ENCODE assay signal across 7 cellular contexts in the genomic region with DNA sequence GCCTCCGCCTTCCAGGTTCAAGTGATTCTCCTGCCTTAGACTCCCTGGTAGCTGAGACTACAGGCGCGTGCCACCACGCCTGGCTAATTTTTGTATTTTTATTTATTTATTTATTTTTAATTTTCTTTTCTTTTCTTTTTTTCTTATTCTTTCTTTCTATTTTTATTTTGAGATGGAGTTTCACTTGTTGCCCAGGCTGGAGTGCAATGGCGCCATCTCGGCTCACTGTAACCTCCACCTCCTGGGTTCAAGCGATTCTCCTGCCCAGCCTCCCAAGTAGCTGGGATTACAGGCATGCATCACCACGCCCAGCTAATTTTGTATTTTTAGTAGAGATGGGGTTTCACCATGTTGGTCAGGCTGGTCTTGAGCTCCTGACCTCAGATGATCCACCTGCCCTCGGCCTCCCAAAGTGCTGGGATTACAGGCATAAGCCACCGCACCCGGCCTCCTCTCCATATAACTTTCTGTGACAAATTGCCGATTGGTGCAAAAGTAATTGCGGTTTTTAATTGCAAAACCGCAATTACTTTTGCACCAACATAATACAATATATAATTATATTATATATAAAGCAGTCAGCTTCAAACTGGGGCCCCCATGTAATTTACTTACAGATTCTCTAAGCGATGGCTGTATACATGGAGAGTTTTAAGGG. TPM values are rescaled to one million over a fixed set of nuclear protein-coding genes. Genes with fewer than 3 reads are reported as not detected.
DNase-seq lines count a peak whose midpoint lies in the region; ATAC-seq and TF ChIP-seq lines count a peak whose summit lies in the region.
"Not testable (repeated sequence)": the region's sequence is repeated elsewhere in the genome, so short reads cannot be mapped to it uniquely, and the experiment has no call there.

No MANE protein-coding gene starts in this region.

- peak overlapping the region; percentile 22 for H3K27ac Mint-ChIP-seq in Calu3 (ENCODE audit: unreplicated experiment)
- not testable (repeated sequence) for H3K27ac Mint-ChIP-seq in HFFc6; WTC11; activated naive CD8-positive, alpha-beta T cell
- H3K27ac Mint-ChIP-seq in chondrocyte (ENCODE audit: unreplicated experiment): peak overlapping the region; percentile 54
- peak overlapping the region in 1 of 2 donors; percentile 38 for H3K27ac Mint-ChIP-seq in natural killer cell
- peak overlapping the region in 1 of 2 donors; percentile 89 for H3K27ac Mint-ChIP-seq in stimulated activated naive CD8-positive, alpha-beta T cell treated with anti-CD3 and anti-CD28 coated beads, Interleukin-15, amount 100 ng/mL, for 72 hours

- not testable (repeated sequence) for TF ChIP-seq CTCF in Calu3 (IDR thresholded peaks at IDR 0.05; ENCODE audit: unreplicated experiment); HFFc6 (IDR thresholded peaks at IDR 0.05); WTC11 (IDR thresholded peaks at IDR 0.05); chondrocyte (IDR thresholded peaks at IDR 0.05); natural killer cell (IDR thresholded peaks at IDR 0.05)

- not testable (repeated sequence) for DNase-seq in Calu3; HFFc6; WTC11 (ENCODE audit: low spot score); chondrocyte (ENCODE audit: low spot score); natural killer cell; stimulated activated naive CD8-positive, alpha-beta T cell treated with anti-CD3 and anti-CD28 coated beads, Interleukin-15, amount 100 ng/mL, for 72 hours

- intact Hi-C loops in Calu3 (cut with micrococcal nuclease; ENCODE audit: unreplicated experiment); natural killer cell (cut with micrococcal nuclease): not testable (repeated sequence)

- not testable (repeated sequence) for H3K4me3 Mint-ChIP-seq in Calu3 (ENCODE audit: low read depth, unreplicated experiment); chondrocyte (ENCODE audit: unreplicated experiment)
- H3K4me3 Mint-ChIP-seq in HFFc6: peak overlapping the region; percentile 45; the same call in 1 of the 2 replicates
- peak overlapping the region; percentile 16; the same call in 1 of the 2 replicates for H3K4me3 Mint-ChIP-seq in WTC11
- H3K4me3 Mint-ChIP-seq in activated naive CD8-positive, alpha-beta T cell: peak overlapping the region; percentile 20
- peak overlapping the region; percentile 45 for H3K4me3 Mint-ChIP-seq in natural killer cell
- H3K4me3 Mint-ChIP-seq in stimulated activated naive CD8-positive, alpha-beta T cell treated with anti-CD3 and anti-CD28 coated beads, Interleukin-15, amount 100 ng/mL, for 72 hours: peak overlapping the region; percentile 56 to 68

- not testable (repeated sequence) for H3K9me3 Mint-ChIP-seq in Calu3 (ENCODE audit: low read depth, unreplicated experiment); HFFc6; WTC11; activated naive CD8-positive, alpha-beta T cell (ENCODE audit: low read depth); chondrocyte (ENCODE audit: low read depth); natural killer cell; stimulated activated naive CD8-positive, alpha-beta T cell treated with anti-CD3 and anti-CD28 coated beads, Interleukin-15, amount 100 ng/mL, for 72 hours

- H3K4me1 Mint-ChIP-seq in Calu3 (ENCODE audit: low read depth, unreplicated experiment); HFFc6 (ENCODE audit: low read depth); WTC11; chondrocyte (ENCODE audit: low read depth); natural killer cell; stimulated activated naive CD8-positive, alpha-beta T cell treated with anti-CD3 and anti-CD28 coated beads, Interleukin-15, amount 100 ng/mL, for 72 hours: not testable (repeated sequence)
- H3K4me1 Mint-ChIP-seq in activated naive CD8-positive, alpha-beta T cell (ENCODE audit: low read depth): peaks cover 17% of the 10 kb centered on the region

- H3K36me3 Mint-ChIP-seq in Calu3 (ENCODE audit: insufficient read depth, unreplicated experiment); HFFc6 (ENCODE audit: low read depth); WTC11; activated naive CD8-positive, alpha-beta T cell; chondrocyte (ENCODE audit: low read depth); natural killer cell: not testable (repeated sequence)

- not testable (repeated sequence) for BruUV-seq in Calu3 (replicated peaks; lab: Mats Ljungman, UMichigan)

- CTCF ChIA-PET in Calu3 (lab: Charles Lee): interaction anchor here (0.6 kb wide), 1 partner anchor 1206 kb away, joined by 5 read pairs; no protein-coding TSS in a partner anchor
- CTCF ChIA-PET in WTC11 (lab: Charles Lee): interaction anchor here (1.6 kb wide), 1 partner anchor 162 kb away, joined by 4 read pairs; no protein-coding TSS in a partner anchor

- ATAC-seq in WTC11; natural killer cell; stimulated activated naive CD8-positive, alpha-beta T cell treated with anti-CD3 and anti-CD28 coated beads, Interleukin-15, amount 100 ng/mL, for 72 hours: not testable (repeated sequence)

- POLR2A ChIA-PET in WTC11 (lab: Charles Lee): not testable (repeated sequence)

- not testable (repeated sequence) for H3K27me3 Mint-ChIP-seq in Calu3 (ENCODE audit: unreplicated experiment); HFFc6 (ENCODE audit: insufficient read depth); WTC11 (ENCODE audit: low read depth); activated naive CD8-positive, alpha-beta T cell; chondrocyte (ENCODE audit: low read depth); natural killer cell (ENCODE audit: low read depth in 2 of 2); stimulated activated naive CD8-positive, alpha-beta T cell treated with anti-CD3 and anti-CD28 coated beads, Interleukin-15, amount 100 ng/mL, for 72 hours

TF ChIP-seq in WTC11, 78 proteins besides CTCF, POLR2A, EP300 and RAD21:
- TF ChIP-seq HMGA2 (CRISPR knock-in tag; IDR thresholded peaks at IDR 0.05): peak; percentile 22; the same call in 1 of the 2 replicates
TF ChIP-seq in WTC11: peak in this region for 1; not testable (repeated sequence) for 77.

RNA-seq across cellular contexts. Expression of a gene that starts 2.4 kb away (rescaled TPM):
- total RNA-seq in Calu3 (2022) (36.6 and 41.6 TPM in 2 replicates), WTC11 (2021) (25.3 to 25.8 TPM (median 25.4 TPM) in 3 replicates), chondrocyte (37.2 to 38.7 TPM (median 37.4 TPM) in 3 replicates), natural killer cell (10 to 100 TPM; 23.5 to 27.4 (median 25.6) TPM)
- 10 to 100 TPM; 38.8 to 46.2 (median 44.2) TPM for total RNA-seq in HFFc6 (2021; fragmentation: NEBNext Ultra II Directional; extraction: Animal tissue kit (Norgen Biotek cat#: 25700))

RNA-seq across cellular contexts. Expression of a gene that starts 44.5 kb away (rescaled TPM):
- total RNA-seq in Calu3 (2022): 3.8 and 8.4 TPM in 2 replicates
- 10 to 100 TPM in 5 of 6 experiments, 1 to 10 TPM in 1; 9.3 to 14.5 (median 13.2) TPM for total RNA-seq in HFFc6 (2021; fragmentation: NEBNext Ultra II Directional; extraction: Animal tissue kit (Norgen Biotek cat#: 25700))
- total RNA-seq in WTC11 (2021): 11.0 to 11.6 TPM (median 11.2 TPM) in 3 replicates
- total RNA-seq in chondrocyte: 30.8 to 33.5 TPM (median 32.8 TPM) in 3 replicates
- total RNA-seq in natural killer cell: not detected

RNA-seq across cellular contexts. Expression of a gene that starts 44.6 kb away (rescaled TPM):
- 88.2 and 98.3 TPM in 2 replicates for total RNA-seq in Calu3 (2022)
- total RNA-seq in HFFc6 (2021; fragmentation: NEBNext Ultra II Directional; extraction: Animal tissue kit (Norgen Biotek cat#: 25700)): 10 to 100 TPM; 54.7 to 62.2 (median 57.8) TPM
- total RNA-seq in WTC11 (2021): 23.2 to 28.1 TPM (median 25.2 TPM) in 3 replicates
- total RNA-seq in chondrocyte: 70.8 to 81.9 TPM (median 72.9 TPM) in 3 replicates
- total RNA-seq in natural killer cell: 100 to 1,000 TPM in 2 of 3 donors, 10 to 100 TPM in 1; 91.8 to 118 (median 116) TPM
